Comparison of ENCODE assay signal across 20 cellular contexts in the genomic region with DNA sequence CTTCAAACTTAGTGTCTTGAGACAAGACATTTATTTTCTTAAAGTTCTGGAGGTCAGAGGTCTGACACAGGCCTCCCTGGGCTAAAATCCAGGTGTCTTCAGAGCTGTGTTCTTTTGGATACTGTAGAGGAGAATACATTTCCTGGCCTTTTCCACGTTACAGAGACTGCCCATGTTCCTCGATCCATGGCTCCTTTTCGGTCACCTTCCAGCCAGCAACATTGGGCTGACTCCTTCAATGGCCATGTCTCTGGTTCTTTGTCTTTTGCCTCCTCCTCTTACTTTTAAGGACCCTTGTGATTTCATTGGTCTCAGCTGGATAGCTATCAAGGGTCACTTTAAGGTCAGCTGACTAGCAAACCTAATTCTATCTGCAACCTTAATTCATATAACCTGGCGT.
DNase-seq lines count a peak whose midpoint lies in the region; ATAC-seq and TF ChIP-seq lines count a peak whose summit lies in the region.
"Had no signal": no experiment of that assay in that cellular context is flagged by ENCODE, and none has a peak within 500 bp of the region (broad histone marks: within the 10 kb centered on the region; RNA-seq: fewer than 3 reads in every experiment).

No MANE protein-coding gene starts in this region.

- no peak overlapping the region for H3K4me3 Mint-ChIP-seq in nephron
- H3K4me3 Mint-ChIP-seq: CD4-positive, alpha-beta T cell had no signal

- H4K20me1 ChIP-seq in BLaER1 treated with 17β-estradiol and CSF1 and Interleukin-3, amounts not matched to agents 10 nM and 100 nM = no peaks in the 10 kb centered on the region
- H4K20me1 ChIP-seq in Loucy (ENCODE audit: insufficient read depth, low read length, poor library complexity, severe bottlenecking) (no peaks in the 10 kb centered on the region), smooth muscle cell (ENCODE audit: low read depth) (no peaks in the 10 kb centered on the region)

- peaks cover 5% of the 10 kb centered on the region for H3F3A ChIP-seq in Loucy (ENCODE audit: low read depth)
- no peaks in the 10 kb centered on the region for H3F3A ChIP-seq in smooth muscle cell (ENCODE audit: low read depth)

- no peaks in the 10 kb centered on the region for H3K9me2 ChIP-seq in Loucy (replicated peaks; ENCODE audit: low read depth, low read length)

- DNase-seq in smooth muscle cell (lab: John Stamatoyannopoulos, UW; ENCODE audit: unreplicated experiment) (no peak), T-helper 2 cell (no peak), right lobe of liver (no peak)
- DNase-seq: CD4-positive, alpha-beta T cell; DMS53; EL; GDM1; MV-4-11; NCI-H1105; NCI-H1436 treated with DMSO at 0.1 percent for 48 hours; NCI-H187 treated with DMSO at 0.1 percent for 48 hours; NCI-H446; NCI-H524 treated with DMSO at 0.1 percent for 48 hours; NCI-H774; PC-3 had no signal

- peak overlapping the region; percentile 26; the same call in 1 of the 2 replicates for H2AFZ ChIP-seq in Loucy (ENCODE audit: low read length)
- no peak overlapping the region for H2AFZ ChIP-seq in smooth muscle cell (ENCODE audit: low read depth)

- H3K27me3 Mint-ChIP-seq in nephron (ENCODE audit: low read depth) = peaks cover 5% of the 10 kb centered on the region
- H3K27me3 Mint-ChIP-seq: CD4-positive, alpha-beta T cell had no signal

- H3K9ac ChIP-seq in BLaER1 treated with 17β-estradiol and CSF1 and Interleukin-3, amounts not matched to agents 10 nM and 100 nM = no peak overlapping the region
- H3K9ac ChIP-seq in Loucy (ENCODE audit: low read depth, low read length, poor library complexity, severe bottlenecking) (peak overlapping the region; percentile 66), smooth muscle cell (ENCODE audit: low read depth) (no peak overlapping the region)

- no peak overlapping the region; a peak in 1 of 22 replicates for H3K27ac ChIP-seq in BLaER1 treated with 17β-estradiol and CSF1 and Interleukin-3, amounts not matched to agents 10 nM and 100 nM
- peak overlapping the region; percentile 48 for H3K27ac ChIP-seq in smooth muscle cell (ENCODE audit: low read depth)
- H3K27ac ChIP-seq in right lobe of liver = no peak overlapping the region

- intact Hi-C loops in right lobe of liver (cut with DNase I) = no loop called here

- H3K4me2 ChIP-seq in BLaER1 treated with 17β-estradiol and CSF1 and Interleukin-3, amounts not matched to agents 10 nM and 100 nM = peak overlapping the region in 8 of 11 experiments; percentile 15 to 73 (median 65); a peak in 13 of 22 replicates
- H3K4me2 ChIP-seq in Loucy (ENCODE audit: low read depth, low read length, poor library complexity, severe bottlenecking) (peak overlapping the region; percentile 93), smooth muscle cell (peak overlapping the region; percentile 14)

- no peak overlapping the region for H3K4me3 ChIP-seq in BLaER1 treated with 17β-estradiol and CSF1 and Interleukin-3, amounts not matched to agents 10 nM and 100 nM
- peak overlapping the region; percentile 72 for H3K4me3 ChIP-seq in Loucy (ENCODE audit: low read length, poor library complexity, severe bottlenecking)
- no peak overlapping the region for H3K4me3 ChIP-seq in smooth muscle cell
- H3K4me3 ChIP-seq in right lobe of liver = no peak overlapping the region
- H3K4me3 ChIP-seq: K562 had no signal

- TF ChIP-seq POLR2A in right lobe of liver (IDR thresholded peaks at IDR 0.05) = no peak

- TF ChIP-seq CTCF in Loucy (conservative IDR thresholded peaks at IDR 0.05; ENCODE audit: low read length) = no peak
- no peak for TF ChIP-seq CTCF in nephron (IDR thresholded peaks at IDR 0.05; ENCODE audit: unreplicated experiment in 3 of 3)
- no peak for TF ChIP-seq CTCF in smooth muscle cell (IDR thresholded peaks at IDR 0.05; ENCODE audit: borderline replicate concordance, insufficient read depth, poor library complexity, severe bottlenecking)
- TF ChIP-seq CTCF in right lobe of liver (IDR thresholded peaks at IDR 0.05) = no peak

- H3K9me3 ChIP-seq in BLaER1 treated with 17β-estradiol and CSF1 and Interleukin-3, amounts not matched to agents 10 nM and 100 nM (replicated peaks in 1 of 11) = no peaks in the 10 kb centered on the region
- no peaks in the 10 kb centered on the region for H3K9me3 ChIP-seq in Loucy (ENCODE audit: insufficient read depth, low read depth, low read length)
- H3K9me3 ChIP-seq in smooth muscle cell (replicated peaks; ENCODE audit: low read depth) = no peaks in the 10 kb centered on the region
- no peaks in the 10 kb centered on the region for H3K9me3 ChIP-seq in right lobe of liver

- 92% methylated on average over 4 of the region's 4 CpGs for WGBS in smooth muscle cell (ENCODE audit: low lambda C conversion rate)
- 100% methylated on average over 4 of the region's 4 CpGs for WGBS in right lobe of liver (ENCODE audit: insufficient coverage, low coverage, low lambda C conversion rate, missing lambda C conversion rate)

- H3K4me1 Mint-ChIP-seq in nephron = peaks cover 16% of the 10 kb centered on the region

- H3K79me2 ChIP-seq in Loucy (ENCODE audit: insufficient read depth, low read length) (peaks cover 21% of the 10 kb centered on the region), smooth muscle cell (ENCODE audit: low read depth) (no peaks in the 10 kb centered on the region)

- no peaks in the 10 kb centered on the region for H3K36me3 Mint-ChIP-seq in nephron (ENCODE audit: low read depth)

- ATAC-seq in right lobe of liver = no peak
- ATAC-seq in GM18867 (IDR thresholded peaks at IDR 0.05; ENCODE audit: unreplicated experiment) = no peak
- ATAC-seq: K562, PC-3 had no signal

- peak overlapping the region in 2 of 3 experiments; percentile 54 to 57 for H3K27ac Mint-ChIP-seq in nephron
- H3K27ac Mint-ChIP-seq: CD4-positive, alpha-beta T cell had no signal

- no peaks in the 10 kb centered on the region for H3K27me3 ChIP-seq in BLaER1 treated with 17β-estradiol and CSF1 and Interleukin-3, amounts not matched to agents 10 nM and 100 nM
- H3K27me3 ChIP-seq in Loucy (ENCODE audit: insufficient read depth, low read length, poor library complexity, severe bottlenecking) (no peaks in the 10 kb centered on the region), smooth muscle cell (ENCODE audit: low read depth) (no peaks in the 10 kb centered on the region), right lobe of liver (no peaks in the 10 kb centered on the region)

- H3K4me1 ChIP-seq in BLaER1 treated with 17β-estradiol and CSF1 and Interleukin-3, amounts not matched to agents 10 nM and 100 nM = peaks cover 9 to 20% (median 18%) of the 10 kb centered on the region in 10 experiments; a peak in 19 of 20 replicates
- H3K4me1 ChIP-seq in Loucy (ENCODE audit: insufficient read depth, low read length, poor library complexity, severe bottlenecking) = peaks cover 53% of the 10 kb centered on the region
- peaks cover 23% of the 10 kb centered on the region for H3K4me1 ChIP-seq in smooth muscle cell (ENCODE audit: low read depth)
- peaks cover 0 to 14% (median 3%) of the 10 kb centered on the region in 4 donors for H3K4me1 ChIP-seq in right lobe of liver

- H3K9me3 Mint-ChIP-seq in nephron = no peaks in the 10 kb centered on the region
- H3K9me3 Mint-ChIP-seq: CD4-positive, alpha-beta T cell had no signal

- no peaks in the 10 kb centered on the region for H3K36me3 ChIP-seq in BLaER1 treated with 17β-estradiol and CSF1 and Interleukin-3, amounts not matched to agents 10 nM and 100 nM
- H3K36me3 ChIP-seq in Loucy (ENCODE audit: insufficient read depth, low read length) = no peaks in the 10 kb centered on the region
- no peaks in the 10 kb centered on the region for H3K36me3 ChIP-seq in smooth muscle cell (ENCODE audit: low read depth)
- H3K36me3 ChIP-seq in right lobe of liver = no peaks in the 10 kb centered on the region

Comparison
In these comparisons a context has a peak if more than half of its experiments do, and no peak if none do; other contexts are left out.
1. H3K4me2 ChIP-seq: peak in every context shown above with its lines; median percentile 93 in Loucy; 65 in BLaER1 treated with 17β-estradiol and CSF1 and Interleukin-3, amounts not matched to agents 10 nM and 100 nM; 14 in smooth muscle cell.